1 cellular context compared by ENCODE assay signal in genomic region chr4:161714022-161714751, GRCh38.
TF ChIP-seq lines count a peak whose summit lies in the region.

No MANE protein-coding gene starts in this region.

TF ChIP-seq in IMR-90, 13 proteins besides CTCF, POLR2A, EP300 and RAD21 (continued from another document):
- no peak for TF ChIP-seq CHD1 (IDR thresholded peaks at IDR 0.05; ENCODE audit: low read depth, low read length)
